ENCODE assay signal across 1 cellular context in the genomic region with DNA sequence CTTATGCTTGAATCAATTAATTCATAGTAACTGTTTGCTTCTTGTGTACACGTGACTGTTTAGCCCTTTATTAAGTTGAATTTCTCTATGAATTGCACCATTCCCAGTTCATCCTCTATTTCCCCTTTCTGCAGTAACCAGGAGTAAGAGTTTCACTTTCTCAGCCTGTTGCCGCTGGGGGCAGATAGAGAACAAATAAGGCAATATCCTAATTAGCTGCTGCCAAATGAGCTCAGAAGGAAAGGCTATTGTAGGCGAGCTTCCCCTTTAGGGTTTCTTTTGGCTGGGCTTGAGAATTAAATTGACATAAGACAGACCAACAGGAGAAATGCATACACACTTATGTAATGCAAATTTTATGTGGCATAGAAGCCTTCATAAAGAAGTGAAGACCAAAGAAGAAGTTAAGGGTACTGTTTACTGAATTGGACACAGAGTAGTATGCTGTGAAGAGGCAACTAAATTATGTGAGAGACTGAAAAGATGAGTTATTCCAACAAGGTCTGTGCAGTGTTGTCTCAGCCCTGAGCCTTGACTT.
TF ChIP-seq lines count a peak whose summit lies in the region.

No MANE protein-coding gene starts in this region.

TF ChIP-seq in GM23338, 12 proteins besides CTCF, POLR2A, EP300 and RAD21 (continued from another document):
- TF ChIP-seq, protein P1, sequence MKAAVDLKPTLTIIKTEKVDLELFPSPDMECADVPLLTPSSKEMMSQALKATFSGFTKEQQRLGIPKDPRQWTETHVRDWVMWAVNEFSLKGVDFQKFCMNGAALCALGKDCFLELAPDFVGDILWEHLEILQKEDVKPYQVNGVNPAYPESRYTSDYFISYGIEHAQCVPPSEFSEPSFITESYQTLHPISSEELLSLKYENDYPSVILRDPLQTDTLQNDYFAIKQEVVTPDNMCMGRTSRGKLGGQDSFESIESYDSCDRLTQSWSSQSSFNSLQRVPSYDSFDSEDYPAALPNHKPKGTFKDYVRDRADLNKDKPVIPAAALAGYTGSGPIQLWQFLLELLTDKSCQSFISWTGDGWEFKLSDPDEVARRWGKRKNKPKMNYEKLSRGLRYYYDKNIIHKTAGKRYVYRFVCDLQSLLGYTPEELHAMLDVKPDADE (IDR thresholded peaks at IDR 0.05), result no peak
- TF ChIP-seq POLR2AphosphoS5 (IDR thresholded peaks at IDR 0.05; ENCODE audit: low read depth) (no peak), ZNF114 (CRISPR knock-in tag; IDR thresholded peaks at IDR 0.05) (no peak), STAT1 (IDR thresholded peaks at IDR 0.05; ENCODE audit: unreplicated experiment) (no peak), EZH2 (IDR thresholded peaks at IDR 0.05; ENCODE audit: low read depth, unreplicated experiment) (no peak)
- TF ChIP-seq, protein P2, sequence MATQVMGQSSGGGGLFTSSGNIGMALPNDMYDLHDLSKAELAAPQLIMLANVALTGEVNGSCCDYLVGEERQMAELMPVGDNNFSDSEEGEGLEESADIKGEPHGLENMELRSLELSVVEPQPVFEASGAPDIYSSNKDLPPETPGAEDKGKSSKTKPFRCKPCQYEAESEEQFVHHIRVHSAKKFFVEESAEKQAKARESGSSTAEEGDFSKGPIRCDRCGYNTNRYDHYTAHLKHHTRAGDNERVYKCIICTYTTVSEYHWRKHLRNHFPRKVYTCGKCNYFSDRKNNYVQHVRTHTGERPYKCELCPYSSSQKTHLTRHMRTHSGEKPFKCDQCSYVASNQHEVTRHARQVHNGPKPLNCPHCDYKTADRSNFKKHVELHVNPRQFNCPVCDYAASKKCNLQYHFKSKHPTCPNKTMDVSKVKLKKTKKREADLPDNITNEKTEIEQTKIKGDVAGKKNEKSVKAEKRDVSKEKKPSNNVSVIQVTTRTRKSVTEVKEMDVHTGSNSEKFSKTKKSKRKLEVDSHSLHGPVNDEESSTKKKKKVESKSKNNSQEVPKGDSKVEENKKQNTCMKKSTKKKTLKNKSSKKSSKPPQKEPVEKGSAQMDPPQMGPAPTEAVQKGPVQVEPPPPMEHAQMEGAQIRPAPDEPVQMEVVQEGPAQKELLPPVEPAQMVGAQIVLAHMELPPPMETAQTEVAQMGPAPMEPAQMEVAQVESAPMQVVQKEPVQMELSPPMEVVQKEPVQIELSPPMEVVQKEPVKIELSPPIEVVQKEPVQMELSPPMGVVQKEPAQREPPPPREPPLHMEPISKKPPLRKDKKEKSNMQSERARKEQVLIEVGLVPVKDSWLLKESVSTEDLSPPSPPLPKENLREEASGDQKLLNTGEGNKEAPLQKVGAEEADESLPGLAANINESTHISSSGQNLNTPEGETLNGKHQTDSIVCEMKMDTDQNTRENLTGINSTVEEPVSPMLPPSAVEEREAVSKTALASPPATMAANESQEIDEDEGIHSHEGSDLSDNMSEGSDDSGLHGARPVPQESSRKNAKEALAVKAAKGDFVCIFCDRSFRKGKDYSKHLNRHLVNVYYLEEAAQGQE (IDR thresholded peaks at IDR 0.05; ENCODE audit: unreplicated experiment), result no peak
